ENCODE assay signal across 17 cellular contexts in genomic region chr17:57242148-57242547, GRCh38. TPM values are rescaled to one million over a fixed set of nuclear protein-coding genes. Genes with fewer than 3 reads are reported as not detected.
DNase-seq lines count a peak whose midpoint lies in the region; ATAC-seq and TF ChIP-seq lines count a peak whose summit lies in the region.
"Had no signal": no experiment of that assay in that cellular context is flagged by ENCODE, and none has a peak within 500 bp of the region (broad histone marks: within the 10 kb centered on the region; RNA-seq: fewer than 3 reads in every experiment).

No MANE protein-coding gene starts in this region.

- peaks cover 5% of the 10 kb centered on the region for H3K36me3 Mint-ChIP-seq in glutamatergic neuron (ENCODE audit: unreplicated experiment)
- no peaks in the 10 kb centered on the region for H3K36me3 Mint-ChIP-seq in activated CD4-positive, alpha-beta memory T cell treated with anti-CD3 and anti-CD28 coated beads for 36 hours
- no peaks in the 10 kb centered on the region for H3K36me3 Mint-ChIP-seq in CD4-positive, alpha-beta T cell (ENCODE audit: low read depth)
- H3K36me3 Mint-ChIP-seq: activated naive CD8-positive, alpha-beta T cell; CD8-positive, alpha-beta T cell had no signal

- intact Hi-C loops in activated CD4-positive, alpha-beta memory T cell treated with anti-CD3 and anti-CD28 coated beads for 36 hours (cut with micrococcal nuclease): loop anchor here (2.0 to 5.0 kb wide), 4 partner anchors 110 to 431 kb away; no protein-coding TSS in a partner anchor
- intact Hi-C loops in CD4-positive, alpha-beta T cell (cut with DNase I, micrococcal nuclease): loop anchor here (2.0 to 10.0 kb wide), 8 partner anchors 40 to 870 kb away; no protein-coding TSS in a partner anchor

- POLR2A ChIA-PET in activated CD4-positive, alpha-beta memory T cell treated with anti-CD3 and anti-CD28 coated beads for 36 hours (lab: Charles Lee): no interaction called here
- POLR2A ChIA-PET in CD4-positive, alpha-beta T cell (lab: Charles Lee): no interaction called here

- peaks cover 19% of the 10 kb centered on the region for H3K4me1 Mint-ChIP-seq in glutamatergic neuron (ENCODE audit: low read depth, unreplicated experiment)
- no peaks in the 10 kb centered on the region for H3K4me1 Mint-ChIP-seq in activated CD4-positive, alpha-beta memory T cell treated with anti-CD3 and anti-CD28 coated beads for 36 hours (ENCODE audit: low read depth)
- H3K4me1 Mint-ChIP-seq in CD4-positive, alpha-beta T cell (ENCODE audit: low read depth): no peaks in the 10 kb centered on the region

- H3K27me3 ChIP-seq in CD4-positive, alpha-beta T cell (ENCODE audit: control insufficient read depth, insufficient read depth, low read length): no peaks in the 10 kb centered on the region
- H3K27me3 ChIP-seq: vagina had no signal

- CTCF ChIA-PET in activated CD4-positive, alpha-beta memory T cell treated with anti-CD3 and anti-CD28 coated beads for 36 hours (lab: Charles Lee): interaction anchor here (1.0 to 4.2 kb wide), 12 partner anchors 10 to 542 kb away, joined by 4 to 87 read pairs (median 14); no protein-coding TSS in a partner anchor
- CTCF ChIA-PET in CD4-positive, alpha-beta T cell (lab: Charles Lee): interaction anchor here (1.1 to 2.8 kb wide), 3 partner anchors 159 to 504 kb away, joined by 4 to 18 read pairs (median 9); partner anchors contain the start of gene CCDC182

- no peak for TF ChIP-seq CTCF in glutamatergic neuron (IDR thresholded peaks at IDR 0.05; ENCODE audit: partially characterized antibody, unreplicated experiment)
- TF ChIP-seq CTCF in CD4-positive, alpha-beta T cell (IDR thresholded peaks at IDR 0.05): no peak

- peak overlapping the region; percentile 87 for H3K27ac Mint-ChIP-seq in glutamatergic neuron (ENCODE audit: unreplicated experiment)
- no peak overlapping the region for H3K27ac Mint-ChIP-seq in activated CD4-positive, alpha-beta memory T cell treated with anti-CD3 and anti-CD28 coated beads for 36 hours
- H3K27ac Mint-ChIP-seq in CD4-positive, alpha-beta T cell: no peak overlapping the region
- H3K27ac Mint-ChIP-seq: activated naive CD8-positive, alpha-beta T cell; CD8-positive, alpha-beta T cell had no signal

- H3K4me3 Mint-ChIP-seq in glutamatergic neuron (ENCODE audit: unreplicated experiment): no peak overlapping the region
- no peak overlapping the region for H3K4me3 Mint-ChIP-seq in activated CD4-positive, alpha-beta memory T cell treated with anti-CD3 and anti-CD28 coated beads for 36 hours
- no peak overlapping the region for H3K4me3 Mint-ChIP-seq in CD4-positive, alpha-beta T cell
- H3K4me3 Mint-ChIP-seq: activated CD8-positive, alpha-beta T cell treated with anti-CD3 and anti-CD28 coated beads for 36 hours; activated naive CD8-positive, alpha-beta T cell; CD8-positive, alpha-beta T cell; stimulated activated naive CD8-positive, alpha-beta T cell treated with anti-CD3 and anti-CD28 coated beads, Interleukin-15, amount 100 ng/mL, for 72 hours had no signal

- DNase-seq in NCI-H187 (lab: John Stamatoyannopoulos, UW): peak; percentile 18 to 39
- no peak for DNase-seq in NCI-H187 treated with DMSO at 0.1 percent for 48 hours (lab: John Stamatoyannopoulos, UW)
- DNase-seq in NCI-H2171 (lab: John Stamatoyannopoulos, UW): peak; percentile 39
- DNase-seq in glutamatergic neuron: peak; percentile 47
- peak; percentile 66 for DNase-seq in retina
- no peak for DNase-seq in activated CD4-positive, alpha-beta memory T cell treated with anti-CD3 and anti-CD28 coated beads for 36 hours
- no peak for DNase-seq in iPS-NIHi7 (ENCODE audit: extremely low spot score)
- no peak for DNase-seq in CD4-positive, alpha-beta T cell
- DNase-seq: activated CD8-positive, alpha-beta T cell treated with anti-CD3 and anti-CD28 coated beads for 36 hours; activated T-cell treated with anti-CD3 and anti-CD28 coated beads, Interleukin-2, amount 50 U/mL, for 48 hours; CD8-positive, alpha-beta T cell; NCI-H526 treated with DMSO at 0.1 percent for 48 hours; stimulated activated naive CD8-positive, alpha-beta T cell treated with anti-CD3 and anti-CD28 coated beads, Interleukin-15, amount 100 ng/mL, for 72 hours had no signal

- no peaks in the 10 kb centered on the region for H3K27me3 Mint-ChIP-seq in glutamatergic neuron (ENCODE audit: unreplicated experiment)
- H3K27me3 Mint-ChIP-seq in activated CD4-positive, alpha-beta memory T cell treated with anti-CD3 and anti-CD28 coated beads for 36 hours: peaks cover 2% of the 10 kb centered on the region
- peaks cover 7% of the 10 kb centered on the region for H3K27me3 Mint-ChIP-seq in CD4-positive, alpha-beta T cell
- H3K27me3 Mint-ChIP-seq: activated naive CD8-positive, alpha-beta T cell had no signal

- H3K9me3 ChIP-seq in CD4-positive, alpha-beta T cell (ENCODE audit: control insufficient read depth, low read length): no peaks in the 10 kb centered on the region
- H3K9me3 ChIP-seq: vagina had no signal

- H3K27ac ChIP-seq in CD4-positive, alpha-beta T cell (ENCODE audit: low read depth, low read length): no peak overlapping the region
- H3K27ac ChIP-seq: HL-60, vagina had no signal

- no peak for ATAC-seq in CD4-positive, alpha-beta T cell (ENCODE audit: poor library complexity)
- ATAC-seq: activated CD8-positive, alpha-beta T cell treated with anti-CD3 and anti-CD28 coated beads for 36 hours; CD8-positive, alpha-beta T cell; K562; stimulated activated naive CD8-positive, alpha-beta T cell treated with anti-CD3 and anti-CD28 coated beads, Interleukin-15, amount 100 ng/mL, for 72 hours had no signal

- no peaks in the 10 kb centered on the region for H3K9me3 Mint-ChIP-seq in glutamatergic neuron (ENCODE audit: unreplicated experiment)
- no peaks in the 10 kb centered on the region for H3K9me3 Mint-ChIP-seq in activated CD4-positive, alpha-beta memory T cell treated with anti-CD3 and anti-CD28 coated beads for 36 hours
- no peaks in the 10 kb centered on the region for H3K9me3 Mint-ChIP-seq in CD4-positive, alpha-beta T cell
- H3K9me3 Mint-ChIP-seq: activated CD8-positive, alpha-beta T cell treated with anti-CD3 and anti-CD28 coated beads for 36 hours; CD8-positive, alpha-beta T cell; stimulated activated naive CD8-positive, alpha-beta T cell treated with anti-CD3 and anti-CD28 coated beads, Interleukin-15, amount 100 ng/mL, for 72 hours had no signal

RNA-seq across cellular contexts. Expression of gene MSI2, which starts 14.2 kb away (rescaled TPM):
- total RNA-seq in glutamatergic neuron (ENCODE audit: unreplicated experiment): 141 TPM
- total RNA-seq in activated CD4-positive, alpha-beta memory T cell treated with anti-CD3 and anti-CD28 coated beads for 36 hours: 10 to 100 TPM; 65.7 to 71.9 TPM
- 100 to 1,000 TPM; 129 to 132 TPM for total RNA-seq in CD4-positive, alpha-beta T cell

Comparison
In these comparisons a context has a peak if more than half of its experiments do, and no peak if none do; other contexts are left out.
1. DNase-seq: peak in NCI-H187 (2 of 2), NCI-H2171 (single experiment), glutamatergic neuron (single experiment) and retina (single experiment); none in NCI-H187 treated with DMSO at 0.1 percent for 48 hours (single experiment), activated CD4-positive, alpha-beta memory T cell treated with anti-CD3 and anti-CD28 coated beads for 36 hours (single experiment), iPS-NIHi7 (single experiment) and CD4-positive, alpha-beta T cell (0 of 10).